18 cellular contexts compared by ENCODE assay signal in the genomic region with DNA sequence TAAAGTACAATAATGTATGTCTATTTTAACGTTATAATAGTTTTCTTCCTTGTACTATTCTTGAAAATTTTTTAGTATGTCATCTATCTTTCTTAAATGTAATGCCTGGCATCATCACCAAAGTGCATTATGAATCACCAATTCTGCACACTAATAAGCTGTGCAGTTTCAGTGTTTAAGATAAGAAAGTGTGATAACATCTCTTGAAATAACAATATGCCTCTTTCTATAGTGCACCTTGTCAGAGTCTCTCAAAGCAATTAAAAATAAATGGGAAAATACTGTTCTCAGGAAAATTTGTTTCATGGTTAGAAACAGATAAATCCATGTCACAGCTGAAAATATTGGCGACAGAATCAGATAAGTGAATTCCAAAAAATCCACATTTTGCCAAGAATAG.
DNase-seq lines count a peak whose midpoint lies in the region; ATAC-seq and TF ChIP-seq lines count a peak whose summit lies in the region.
"Had no signal": no experiment of that assay in that cellular context is flagged by ENCODE, and none has a peak within 500 bp of the region (broad histone marks: within the 10 kb centered on the region; RNA-seq: fewer than 3 reads in every experiment).

No MANE protein-coding gene starts in this region.

- DNase-seq in ELR (ENCODE audit: low read depth) = peak; percentile 17
- peak; percentile 76 for DNase-seq in SK-N-DZ (ENCODE audit: low spot score)
- DNase-seq in amniotic epithelial cell (ENCODE audit: low read depth) = peak; percentile 50
- peak; percentile 31 for DNase-seq in retinal pigment epithelial cell (ENCODE audit: low read depth)
- no peak for DNase-seq in natural killer cell
- no peak for DNase-seq in NCI-H345 treated with DMSO at 0.1 percent for 48 hours (lab: John Stamatoyannopoulos, UW; ENCODE audit: unreplicated experiment)
- DNase-seq in erythroblast (lab: John Stamatoyannopoulos, UW) = no peak
- DNase-seq: 8988T; C1 segment of cervical spinal cord; Caco-2; CD4-positive, CD25-positive, alpha-beta regulatory T cell; CD8-positive, alpha-beta T cell; DMS 273 treated with DMSO at 0.1 percent for 48 hours; DMS79; EL; GF-D8; GOT3 had no signal

- no peaks in the 10 kb centered on the region for H3K4me1 Mint-ChIP-seq in natural killer cell
- H3K4me1 Mint-ChIP-seq: CD4-positive, CD25-positive, alpha-beta regulatory T cell had no signal

- TF ChIP-seq CTCF in retinal pigment epithelial cell (conservative IDR thresholded peaks at IDR 0.05; ENCODE audit: low read depth, low read length) (no peak), natural killer cell (IDR thresholded peaks at IDR 0.05) (no peak)

- H3K36me3 Mint-ChIP-seq in natural killer cell = no peaks in the 10 kb centered on the region
- H3K36me3 Mint-ChIP-seq: CD4-positive, CD25-positive, alpha-beta regulatory T cell; CD8-positive, alpha-beta T cell had no signal

- no peak overlapping the region for H3K4me3 Mint-ChIP-seq in natural killer cell
- H3K4me3 Mint-ChIP-seq: CD4-positive, CD25-positive, alpha-beta regulatory T cell; CD8-positive, alpha-beta T cell had no signal

- peaks cover 7 to 17% of the 10 kb centered on the region in 2 donors for H3K9me3 Mint-ChIP-seq in natural killer cell

- ATAC-seq in natural killer cell = no peak
- ATAC-seq: CD8-positive, alpha-beta T cell had no signal

- no peak for TF ChIP-seq POLR2A in erythroblast (IDR thresholded peaks at IDR 0.05; ENCODE audit: low read length)

- no peak overlapping the region for H3K4me3 ChIP-seq in retinal pigment epithelial cell (ENCODE audit: low read length)
- H3K4me3 ChIP-seq: HAP-1 had no signal

- H3K27me3 Mint-ChIP-seq in natural killer cell (ENCODE audit: low read depth in 2 of 2) = no peaks in the 10 kb centered on the region
- H3K27me3 Mint-ChIP-seq: CD4-positive, CD25-positive, alpha-beta regulatory T cell had no signal

- H3K27ac Mint-ChIP-seq in natural killer cell = no peak overlapping the region
- H3K27ac Mint-ChIP-seq: CD4-positive, CD25-positive, alpha-beta regulatory T cell; CD8-positive, alpha-beta T cell had no signal

- intact Hi-C loops in natural killer cell (cut with micrococcal nuclease) = no loop called here

Comparison
In these comparisons a context has a peak if more than half of its experiments do, and no peak if none do; other contexts are left out.
1. DNase-seq: peak in ELR (single experiment), SK-N-DZ (single experiment), amniotic epithelial cell (single experiment) and retinal pigment epithelial cell (single experiment); none in natural killer cell (single experiment), NCI-H345 treated with DMSO at 0.1 percent for 48 hours (single experiment) and erythroblast (0 of 2).